Comparison of ENCODE assay signal across 9 cellular contexts in the genomic region with DNA sequence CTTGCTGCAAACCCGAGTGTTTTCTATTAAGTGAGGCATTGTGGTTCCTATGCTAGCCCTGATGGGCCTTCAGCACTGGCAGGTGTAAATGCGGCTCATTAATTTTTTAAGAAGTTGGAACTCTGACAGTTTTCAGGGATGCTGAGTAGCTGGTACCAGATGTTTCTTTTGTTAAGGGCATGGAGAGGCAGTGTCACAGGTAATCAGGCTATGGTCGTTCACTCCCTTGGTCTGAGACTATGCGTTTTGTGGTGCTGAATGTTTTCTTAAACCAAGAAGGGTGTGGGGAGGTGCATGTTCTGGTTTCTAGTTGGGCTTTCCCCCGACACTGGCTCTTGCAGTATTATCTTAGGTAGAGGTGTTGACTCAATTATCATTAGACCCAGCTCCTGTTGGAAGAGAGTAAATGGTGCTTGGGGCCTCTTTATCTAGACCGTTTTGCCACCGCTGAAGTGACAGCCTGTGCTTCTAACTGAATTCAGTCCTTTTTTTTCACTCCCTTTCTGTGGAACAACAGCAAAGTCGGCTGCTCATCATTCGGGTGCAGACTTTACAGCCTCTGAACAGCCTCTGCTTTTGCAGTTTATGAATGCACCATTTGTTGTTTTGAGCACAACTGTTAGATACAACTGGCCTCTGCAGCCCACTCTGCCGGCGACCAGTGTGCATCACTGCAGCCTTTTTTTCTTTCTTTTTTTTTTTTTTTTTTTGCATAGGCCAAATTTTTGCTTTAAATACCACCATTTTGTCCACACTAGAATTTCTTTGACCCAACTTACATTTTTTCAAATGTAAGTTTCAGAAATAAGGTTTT. TPM values are rescaled to one million over a fixed set of nuclear protein-coding genes. Genes with fewer than 3 reads are reported as not detected.
A peak's percentile ranks its signal among the peaks of the same experiment; 100 is the strongest.
DNase-seq lines count a peak whose midpoint lies in the region; ATAC-seq and TF ChIP-seq lines count a peak whose summit lies in the region.
"Had no signal": no experiment of that assay in that cellular context is flagged by ENCODE, and none has a peak within 500 bp of the region (broad histone marks: within the 10 kb centered on the region; RNA-seq: fewer than 3 reads in every experiment).

No MANE protein-coding gene starts in this region.

- DNase-seq in activated CD4-positive, alpha-beta T cell treated with anti-CD3 and anti-CD28 coated beads, Interleukin-2, amount 10 ng/mL, durations not matched to agents 24 days and 14 days, result peak; percentile 62
- no peak for DNase-seq in activated CD4-positive, alpha-beta T cell treated with anti-CD3 and anti-CD28 coated beads, Interleukin-2, amount 50 U/mL, for 1 hour
- DNase-seq in NCI-H774 (lab: John Stamatoyannopoulos, UW), result peak; percentile 77
- peak; percentile 41 for DNase-seq in fibroblast of pulmonary artery (ENCODE audit: low read depth)
- no peak for DNase-seq in activated effector memory CD4-positive, alpha-beta T cell treated with Interleukin-2 at 50 U/mL for 16 hours
- DNase-seq: DND-41 had no signal

- H3K27me3 Mint-ChIP-seq in activated CD4-positive, alpha-beta T cell treated with anti-CD3 and anti-CD28 coated beads, Interleukin-2, amount 10 ng/mL, durations not matched to agents 24 days and 14 days, result no peaks in the 10 kb centered on the region
- no peaks in the 10 kb centered on the region for H3K27me3 Mint-ChIP-seq in stimulated activated memory B cell treated with anti-CD40 and anti-IgM and Interleukin-4, amounts not matched to agents 10 μg/mL and 1 μg/mL and 100 μg/mL, for 72 hours

- H3K4me3 ChIP-seq in fibroblast of pulmonary artery (replicated peaks; ENCODE audit: low read depth, low read length), result no peak overlapping the region

- H3K4me1 Mint-ChIP-seq in activated CD4-positive, alpha-beta T cell treated with anti-CD3 and anti-CD28 coated beads, Interleukin-2, amount 10 ng/mL, durations not matched to agents 24 days and 14 days, result peaks cover 64% of the 10 kb centered on the region
- peaks cover 78% of the 10 kb centered on the region for H3K4me1 Mint-ChIP-seq in stimulated activated memory B cell treated with anti-CD40 and anti-IgM and Interleukin-4, amounts not matched to agents 10 μg/mL and 1 μg/mL and 100 μg/mL, for 72 hours

- peaks cover 3% of the 10 kb centered on the region for H3K36me3 Mint-ChIP-seq in activated CD4-positive, alpha-beta T cell treated with anti-CD3 and anti-CD28 coated beads, Interleukin-2, amount 10 ng/mL, durations not matched to agents 24 days and 14 days (ENCODE audit: low read depth)
- no peaks in the 10 kb centered on the region for H3K36me3 Mint-ChIP-seq in stimulated activated memory B cell treated with anti-CD40 and anti-IgM and Interleukin-4, amounts not matched to agents 10 μg/mL and 1 μg/mL and 100 μg/mL, for 72 hours

- peak; percentile 43 for TF ChIP-seq CTCF in fibroblast of pulmonary artery (IDR thresholded peaks at IDR 0.05; ENCODE audit: low read length, missing control alignments)

- peak overlapping the region; percentile 51 for H3K27ac Mint-ChIP-seq in activated CD4-positive, alpha-beta T cell treated with anti-CD3 and anti-CD28 coated beads, Interleukin-2, amount 10 ng/mL, durations not matched to agents 24 days and 14 days
- H3K27ac Mint-ChIP-seq in stimulated activated memory B cell treated with anti-CD40 and anti-IgM and Interleukin-4, amounts not matched to agents 10 μg/mL and 1 μg/mL and 100 μg/mL, for 72 hours, result peak overlapping the region; percentile 32

- peak overlapping the region; percentile 50 for H3K4me3 Mint-ChIP-seq in activated CD4-positive, alpha-beta T cell treated with anti-CD3 and anti-CD28 coated beads, Interleukin-2, amount 10 ng/mL, durations not matched to agents 24 days and 14 days
- no peak overlapping the region for H3K4me3 Mint-ChIP-seq in stimulated activated memory B cell treated with anti-CD40 and anti-IgM and Interleukin-4, amounts not matched to agents 10 μg/mL and 1 μg/mL and 100 μg/mL, for 72 hours

- intact Hi-C loops in activated CD4-positive, alpha-beta T cell treated with anti-CD3 and anti-CD28 coated beads, Interleukin-2, amount 10 ng/mL, durations not matched to agents 24 days and 14 days (cut with micrococcal nuclease), result loop anchor here (10.0 kb wide), 1 partner anchor 771 kb away; a partner anchor contains a TSS

- ATAC-seq in stimulated activated memory B cell treated with anti-CD40 and anti-IgM and Interleukin-4, amounts not matched to agents 10 μg/mL and 1 μg/mL and 100 μg/mL, for 72 hours, result no peak
- ATAC-seq in GM21786 (IDR thresholded peaks at IDR 0.05; ENCODE audit: unreplicated experiment) (no peak), HG03457 (IDR thresholded peaks at IDR 0.05; ENCODE audit: unreplicated experiment) (no peak)

- H3K9me3 Mint-ChIP-seq in activated CD4-positive, alpha-beta T cell treated with anti-CD3 and anti-CD28 coated beads, Interleukin-2, amount 10 ng/mL, durations not matched to agents 24 days and 14 days, result no peaks in the 10 kb centered on the region
- H3K9me3 Mint-ChIP-seq in stimulated activated memory B cell treated with anti-CD40 and anti-IgM and Interleukin-4, amounts not matched to agents 10 μg/mL and 1 μg/mL and 100 μg/mL, for 72 hours, result no peaks in the 10 kb centered on the region

RNA-seq across cellular contexts. Expression of a gene that starts 35.6 kb away (rescaled TPM):
- 13.9 and 16.8 TPM in 2 replicates for total RNA-seq in activated CD4-positive, alpha-beta T cell treated with anti-CD3 and anti-CD28 coated beads, Interleukin-2, amount 10 ng/mL, durations not matched to agents 24 days and 14 days

Comparison
In these comparisons a context has a peak if more than half of its experiments do, and no peak if none do; other contexts are left out.
1. DNase-seq: peak in activated CD4-positive, alpha-beta T cell treated with anti-CD3 and anti-CD28 coated beads, Interleukin-2, amount 10 ng/mL, durations not matched to agents 24 days and 14 days (single experiment), NCI-H774 (single experiment) and fibroblast of pulmonary artery (single experiment); none in activated CD4-positive, alpha-beta T cell treated with anti-CD3 and anti-CD28 coated beads, Interleukin-2, amount 50 U/mL, for 1 hour (single experiment) and activated effector memory CD4-positive, alpha-beta T cell treated with Interleukin-2 at 50 U/mL for 16 hours (single experiment).